ENCODE assay signal across 17 cellular contexts in genomic region chr14:99333214-99333613, GRCh38.
DNase-seq lines count a peak whose midpoint lies in the region; ATAC-seq, FAIRE-seq and TF ChIP-seq lines count a peak whose summit lies in the region.
"Had no signal": no experiment of that assay in that cellular context is flagged by ENCODE, and none has a peak within 500 bp of the region (broad histone marks: within the 10 kb centered on the region; RNA-seq: fewer than 3 reads in every experiment).

No MANE protein-coding gene starts in this region.

- no peak overlapping the region for H3K4me3 ChIP-seq in neuronal stem cell (ENCODE audit: low read length in 2 of 2)
- H3K4me3 ChIP-seq: BLaER1, HAP-1 had no signal

- CTCF ChIA-PET in activated naive CD4-positive, alpha-beta T cell treated with anti-CD3 and anti-CD28 coated beads, Interleukin-2, amount 10 ng/mL, durations not matched to agents 7 days and 5 days (lab: Charles Lee) = no interaction called here

- H2AK5ac ChIP-seq in neuronal stem cell (ENCODE audit: low read depth, low read length) = no peak overlapping the region

- no peak overlapping the region for H2BK5ac ChIP-seq in neuronal stem cell (ENCODE audit: low read length)

- DNase-seq in activated naive CD4-positive, alpha-beta T cell treated with anti-CD3 and anti-CD28 coated beads, Interleukin-2, amount 10 ng/mL, durations not matched to agents 7 days and 5 days = no peak
- DNase-seq in activated naive CD4-positive, alpha-beta T cell treated with Interleukin-2 at 50 U/mL for 16 hours = no peak
- peak; percentile 36 for DNase-seq in chondrocyte (ENCODE audit: low spot score)
- no peak for DNase-seq in neuronal stem cell (ENCODE audit: low spot score)
- no peak for DNase-seq in urothelium cell line (ENCODE audit: low spot score)
- no peak for DNase-seq in left lobe of liver (ENCODE audit: low spot score)
- DNase-seq in activated CD8-positive, alpha-beta memory T cell treated with anti-CD3 and anti-CD28 coated beads, Interleukin-2, amount 50 U/mL, for 48 hours = no peak
- DNase-seq: 8988T; AML-193; Caco-2; CD8-positive, alpha-beta memory T cell; DND-41; GDM1; GOT3 had no signal

- peaks cover 2% of the 10 kb centered on the region for H3K79me1 ChIP-seq in neuronal stem cell (ENCODE audit: low read depth, low read length)

- peak; percentile 53 for FAIRE-seq in urothelium cell line (lab: Jason Lieb, UNC)
- FAIRE-seq: GM12892 had no signal

- H3K27ac Mint-ChIP-seq in activated naive CD4-positive, alpha-beta T cell treated with anti-CD3 and anti-CD28 coated beads, Interleukin-2, amount 10 ng/mL, durations not matched to agents 7 days and 5 days = peak overlapping the region; percentile 58
- no peak overlapping the region for H3K27ac Mint-ChIP-seq in chondrocyte (ENCODE audit: unreplicated experiment)

- peaks cover 0 to 4% (median 0%) of the 10 kb centered on the region in 3 experiments for H3K27me3 ChIP-seq in neuronal stem cell (ENCODE audit: control insufficient read depth in 3 of 3, insufficient read depth in 3 of 3, low read depth in 1 of 3, low read length in 3 of 3)
- H3K27me3 ChIP-seq: BLaER1 had no signal

- no peak overlapping the region for H3K4me3 Mint-ChIP-seq in activated naive CD4-positive, alpha-beta T cell treated with anti-CD3 and anti-CD28 coated beads, Interleukin-2, amount 10 ng/mL, durations not matched to agents 7 days and 5 days
- no peak overlapping the region for H3K4me3 Mint-ChIP-seq in chondrocyte (ENCODE audit: unreplicated experiment)
- H3K4me3 Mint-ChIP-seq: CD8-positive, alpha-beta memory T cell had no signal

- H2BK15ac ChIP-seq in neuronal stem cell (ENCODE audit: low read length) = no peak overlapping the region

- peak overlapping the region; percentile 52 for H3K18ac ChIP-seq in neuronal stem cell (ENCODE audit: low read length)

- peak overlapping the region; percentile 38 for H3K9ac ChIP-seq in neuronal stem cell (ENCODE audit: low read depth, low read length, poor library complexity)
- H3K9ac ChIP-seq: BLaER1 had no signal

- peak overlapping the region; percentile 4 for H2BK12ac ChIP-seq in neuronal stem cell (ENCODE audit: low read length)

- no peak for ATAC-seq in left lobe of liver

- H3K14ac ChIP-seq in neuronal stem cell (ENCODE audit: low read length) = no peak overlapping the region

- no peak overlapping the region for H3K4ac ChIP-seq in neuronal stem cell (ENCODE audit: low read length)

- TF ChIP-seq CTCF in chondrocyte (IDR thresholded peaks at IDR 0.05) = no peak

- no CpG with 5 or more reads among the region's 5 CpGs for WGBS in neuronal stem cell (ENCODE audit: extremely low coverage in 2 of 2, insufficient read length in 2 of 2, insufficient replicate concordance in 1 of 2), 2 donors

- peaks cover 18% of the 10 kb centered on the region for H3K27me3 Mint-ChIP-seq in activated naive CD4-positive, alpha-beta T cell treated with anti-CD3 and anti-CD28 coated beads, Interleukin-2, amount 10 ng/mL, durations not matched to agents 7 days and 5 days
- peaks cover 25% of the 10 kb centered on the region for H3K27me3 Mint-ChIP-seq in chondrocyte (ENCODE audit: low read depth)

- no peaks in the 10 kb centered on the region for H3K4me1 Mint-ChIP-seq in activated naive CD4-positive, alpha-beta T cell treated with anti-CD3 and anti-CD28 coated beads, Interleukin-2, amount 10 ng/mL, durations not matched to agents 7 days and 5 days
- peaks cover under 1% of the 10 kb centered on the region for H3K4me1 Mint-ChIP-seq in chondrocyte (ENCODE audit: low read depth)
- H3K4me1 Mint-ChIP-seq: CD8-positive, alpha-beta memory T cell had no signal

- H3K27ac ChIP-seq in neuronal stem cell (replicated peaks; ENCODE audit: low read length) = no peak overlapping the region
- H3K27ac ChIP-seq: BLaER1 had no signal

- H4K91ac ChIP-seq in neuronal stem cell (ENCODE audit: low read depth, low read length, poor library complexity) = no peak overlapping the region

- H3K9me3 Mint-ChIP-seq in activated naive CD4-positive, alpha-beta T cell treated with anti-CD3 and anti-CD28 coated beads, Interleukin-2, amount 10 ng/mL, durations not matched to agents 7 days and 5 days = no peaks in the 10 kb centered on the region
- no peaks in the 10 kb centered on the region for H3K9me3 Mint-ChIP-seq in chondrocyte (ENCODE audit: low read depth)
- H3K9me3 Mint-ChIP-seq: CD8-positive, alpha-beta memory T cell had no signal

- no peak overlapping the region for H3K4me2 ChIP-seq in neuronal stem cell (ENCODE audit: insufficient read depth, low read length, poor library complexity, severe bottlenecking)
- H3K4me2 ChIP-seq: BLaER1 had no signal

- no peaks in the 10 kb centered on the region for H3K36me3 ChIP-seq in neuronal stem cell (replicated peaks in 1 of 2; ENCODE audit: control insufficient read depth in 2 of 2, insufficient read depth in 2 of 2, low read length in 2 of 2)
- H3K36me3 ChIP-seq: BLaER1, HAP-1 had no signal

- H3K9me3 ChIP-seq in neuronal stem cell (replicated peaks in 1 of 2; ENCODE audit: control insufficient read depth in 2 of 2, insufficient read depth in 1 of 2, low read depth in 1 of 2, low read length in 2 of 2) = peaks cover 0 to 3% of the 10 kb centered on the region in 2 donors
- H3K9me3 ChIP-seq: BLaER1, Caco-2, HAP-1 had no signal

- no peak overlapping the region for H2AFZ ChIP-seq in neuronal stem cell (ENCODE audit: low read length)

- no peak overlapping the region for H2BK120ac ChIP-seq in neuronal stem cell (ENCODE audit: low read depth, low read length)

- H3K36me3 Mint-ChIP-seq in activated naive CD4-positive, alpha-beta T cell treated with anti-CD3 and anti-CD28 coated beads, Interleukin-2, amount 10 ng/mL, durations not matched to agents 7 days and 5 days = no peaks in the 10 kb centered on the region
- H3K36me3 Mint-ChIP-seq in chondrocyte (ENCODE audit: low read depth) = no peaks in the 10 kb centered on the region
- H3K36me3 Mint-ChIP-seq: CD8-positive, alpha-beta memory T cell had no signal

- H4K8ac ChIP-seq in neuronal stem cell (ENCODE audit: low read depth, low read length) = no peak overlapping the region

- no peaks in the 10 kb centered on the region for H3K4me1 ChIP-seq in neuronal stem cell (ENCODE audit: control insufficient read depth in 2 of 2, insufficient read depth in 1 of 2, low read depth in 1 of 2, low read length in 2 of 2)
- H3K4me1 ChIP-seq: BLaER1, HAP-1 had no signal

- no peak overlapping the region for H3K23ac ChIP-seq in neuronal stem cell (ENCODE audit: low read depth, low read length, poor library complexity)
